17 cellular contexts compared by ENCODE assay signal in the genomic region with DNA sequence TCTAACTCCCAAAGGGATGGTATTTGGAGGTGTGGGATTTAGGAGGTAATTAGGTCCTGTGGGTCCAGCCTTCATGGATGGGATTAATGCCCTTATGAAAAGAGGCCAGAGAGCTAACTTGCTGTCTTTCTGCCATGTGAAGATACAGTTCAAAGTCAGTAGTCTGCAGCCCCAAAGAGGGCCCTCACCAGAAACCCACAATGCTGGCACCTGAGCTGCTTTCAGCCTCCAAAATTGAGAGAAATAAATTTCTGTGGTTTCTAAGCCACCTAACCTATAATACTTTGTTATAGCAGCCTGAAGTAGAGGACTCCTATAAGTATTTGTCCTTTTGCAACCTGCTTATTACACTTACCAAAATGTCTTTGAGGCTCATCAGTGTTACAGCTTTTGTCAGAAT. TPM values are rescaled to one million over a fixed set of nuclear protein-coding genes. Genes with fewer than 3 reads are reported as not detected.
A peak's percentile ranks its signal among the peaks of the same experiment; 100 is the strongest.
DNase-seq lines count a peak whose midpoint lies in the region; ATAC-seq and TF ChIP-seq lines count a peak whose summit lies in the region.
"Had no signal": no experiment of that assay in that cellular context is flagged by ENCODE, and none has a peak within 500 bp of the region (broad histone marks: within the 10 kb centered on the region; RNA-seq: fewer than 3 reads in every experiment).

No MANE protein-coding gene starts in this region.

- peak overlapping the region; percentile 39 for H3K27ac ChIP-seq in CD4-positive, alpha-beta memory T cell (ENCODE audit: low read depth, low read length)
- H3K27ac ChIP-seq: brain microvascular endothelial cell, colonic mucosa, prostate gland had no signal

- H3K4me3 ChIP-seq in CD4-positive, alpha-beta memory T cell (ENCODE audit: low read length in 2 of 2) = no peak overlapping the region
- H3K4me3 ChIP-seq: colonic mucosa, prostate gland had no signal

- POLR2A ChIA-PET in activated CD4-positive, alpha-beta T cell treated with anti-CD3 and anti-CD28 coated beads for 36 hours (lab: Charles Lee) = interaction anchor here (1.3 kb wide), 1 partner anchor 14 kb away, joined by 5 read pairs; no protein-coding TSS in a partner anchor
- POLR2A ChIA-PET in CD4-positive, alpha-beta memory T cell (lab: Charles Lee; ENCODE audit: partially characterized antibody) = interaction anchor here (0.8 to 13.9 kb wide), 8 partner anchors 9 to 40 kb away, joined by 3 to 666 read pairs (median 3); partner anchors contain the start of genes ATM and NPAT
- POLR2A ChIA-PET in activated B cell treated with CpG ODN at 0.5 μM for 24 hours (lab: Charles Lee) = interaction anchor here (1.6 to 7.5 kb wide), 2 partner anchors 14 to 20 kb away, joined by 6 to 210 read pairs; partner anchors contain the start of genes ATM and NPAT
- POLR2A ChIA-PET in naive thymus-derived CD8-positive, alpha-beta T cell (lab: Charles Lee) = interaction anchor here (0.7 to 14.0 kb wide), 6 partner anchors 12 to 51 kb away, joined by 3 to 705 read pairs (median 3); partner anchors contain the start of genes ATM and NPAT

- H3K4me1 Mint-ChIP-seq in activated CD4-positive, alpha-beta T cell treated with anti-CD3 and anti-CD28 coated beads for 36 hours = peaks cover 77% of the 10 kb centered on the region
- peaks cover 59 to 90% (median 72%) of the 10 kb centered on the region in 4 donors for H3K4me1 Mint-ChIP-seq in CD4-positive, alpha-beta memory T cell
- H3K4me1 Mint-ChIP-seq in activated B cell treated with CpG ODN at 0.5 μM for 24 hours (peaks cover 56% of the 10 kb centered on the region), HFFc6 (ENCODE audit: low read depth) (peaks cover 22% of the 10 kb centered on the region)
- H3K4me1 Mint-ChIP-seq in naive thymus-derived CD8-positive, alpha-beta T cell = peaks cover 28 to 87% (median 73%) of the 10 kb centered on the region in 4 donors
- H3K4me1 Mint-ChIP-seq: neural crest cell had no signal

- peaks cover 6% of the 10 kb centered on the region for H3K36me3 ChIP-seq in CD4-positive, alpha-beta memory T cell (ENCODE audit: insufficient read depth, low read length)
- H3K36me3 ChIP-seq: colonic mucosa, prostate gland had no signal

- no peak overlapping the region for H3K4me3 Mint-ChIP-seq in activated CD4-positive, alpha-beta T cell treated with anti-CD3 and anti-CD28 coated beads for 36 hours
- peak overlapping the region; percentile 41 to 79 (median 66) for H3K4me3 Mint-ChIP-seq in CD4-positive, alpha-beta memory T cell
- H3K4me3 Mint-ChIP-seq in activated B cell treated with CpG ODN at 0.5 μM for 24 hours (no peak overlapping the region), HFFc6 (no peak overlapping the region)
- peak overlapping the region; percentile 46 to 82 (median 70) for H3K4me3 Mint-ChIP-seq in naive thymus-derived CD8-positive, alpha-beta T cell
- H3K4me3 Mint-ChIP-seq: neural crest cell had no signal

- intact Hi-C loops in activated CD4-positive, alpha-beta T cell treated with anti-CD3 and anti-CD28 coated beads for 36 hours (cut with DNase I, micrococcal nuclease) = no loop called here
- intact Hi-C loops in CD4-positive, alpha-beta memory T cell (cut with micrococcal nuclease) = loop anchor here (1.0 kb wide), 1 partner anchor 8 kb away; no protein-coding TSS in a partner anchor
- intact Hi-C loops in activated B cell treated with CpG ODN at 0.5 μM for 24 hours (cut with micrococcal nuclease) = loop anchor here (5.0 kb wide), 1 partner anchor 228 kb away; the partner anchor contains the start of gene C11orf65

- peaks cover 97% of the 10 kb centered on the region for H3K4me1 ChIP-seq in CD4-positive, alpha-beta memory T cell (ENCODE audit: insufficient read depth, low read length)
- H3K4me1 ChIP-seq: colonic mucosa, prostate gland had no signal

- ATAC-seq in activated CD4-positive, alpha-beta T cell treated with anti-CD3 and anti-CD28 coated beads for 36 hours = no peak
- no peak for ATAC-seq in activated B cell treated with CpG ODN at 0.5 μM for 24 hours (ENCODE audit: low read depth)
- ATAC-seq in naive thymus-derived CD8-positive, alpha-beta T cell = peak; percentile 39 to 45

- peaks cover 2% of the 10 kb centered on the region for H3K9me3 Mint-ChIP-seq in activated CD4-positive, alpha-beta T cell treated with anti-CD3 and anti-CD28 coated beads for 36 hours (ENCODE audit: low read depth)
- H3K9me3 Mint-ChIP-seq in CD4-positive, alpha-beta memory T cell = no peaks in the 10 kb centered on the region
- H3K9me3 Mint-ChIP-seq in activated B cell treated with CpG ODN at 0.5 μM for 24 hours (no peaks in the 10 kb centered on the region), HFFc6 (no peaks in the 10 kb centered on the region)
- H3K9me3 Mint-ChIP-seq in naive thymus-derived CD8-positive, alpha-beta T cell = peaks cover 0 to 1% (median 0%) of the 10 kb centered on the region in 9 donors
- H3K9me3 Mint-ChIP-seq: neural crest cell had no signal

- H3K27ac Mint-ChIP-seq in activated CD4-positive, alpha-beta T cell treated with anti-CD3 and anti-CD28 coated beads for 36 hours = peak overlapping the region; percentile 66
- peak overlapping the region; percentile 39 to 94 (median 89) for H3K27ac Mint-ChIP-seq in CD4-positive, alpha-beta memory T cell
- peak overlapping the region; percentile 63 for H3K27ac Mint-ChIP-seq in activated B cell treated with CpG ODN at 0.5 μM for 24 hours
- peak overlapping the region in 9 of 10 donors; percentile 55 to 96 (median 90) for H3K27ac Mint-ChIP-seq in naive thymus-derived CD8-positive, alpha-beta T cell
- H3K27ac Mint-ChIP-seq in HFFc6 = no peak overlapping the region

- peaks cover 35% of the 10 kb centered on the region for H3K36me3 Mint-ChIP-seq in activated CD4-positive, alpha-beta T cell treated with anti-CD3 and anti-CD28 coated beads for 36 hours (ENCODE audit: low read depth)
- H3K36me3 Mint-ChIP-seq in CD4-positive, alpha-beta memory T cell = peaks cover 37 to 45% of the 10 kb centered on the region in 2 donors
- peaks cover 49% of the 10 kb centered on the region for H3K36me3 Mint-ChIP-seq in activated B cell treated with CpG ODN at 0.5 μM for 24 hours (ENCODE audit: low read depth)
- peaks cover 4 to 62% (median 34%) of the 10 kb centered on the region in 3 donors for H3K36me3 Mint-ChIP-seq in naive thymus-derived CD8-positive, alpha-beta T cell
- H3K36me3 Mint-ChIP-seq in HFFc6 (ENCODE audit: low read depth) = peaks cover 23% of the 10 kb centered on the region

- no peak for DNase-seq in activated CD4-positive, alpha-beta T cell treated with anti-CD3 and anti-CD28 coated beads for 36 hours
- no peak for DNase-seq in activated CD4-positive, alpha-beta T cell treated with anti-CD3 and anti-CD28 coated beads for 48 hours
- DNase-seq in CD4-positive, alpha-beta memory T cell = peak; percentile 42 to 49 (median 46)
- DNase-seq in activated B cell treated with CpG ODN at 0.5 μM for 24 hours (no peak), HFFc6 (no peak), foreskin melanocyte (no peak)
- peak in 8 of 10 donors; percentile 28 to 71 (median 50) for DNase-seq in naive thymus-derived CD8-positive, alpha-beta T cell
- no peak for DNase-seq in stimulated activated CD4-positive, alpha-beta T cell treated with anti-CD3 and anti-CD28 coated beads, Interleukin-4, amount 100 ng/mL, for 1 hour
- DNase-seq: brain microvascular endothelial cell, colonic mucosa, head of caudate nucleus, NCI-H1105, NCI-H2081, NCI-H446 treated with DMSO at 0.1 percent for 48 hours, T1000 had no signal

- H3K27me3 Mint-ChIP-seq in activated CD4-positive, alpha-beta T cell treated with anti-CD3 and anti-CD28 coated beads for 36 hours = no peaks in the 10 kb centered on the region
- H3K27me3 Mint-ChIP-seq in CD4-positive, alpha-beta memory T cell = no peaks in the 10 kb centered on the region
- H3K27me3 Mint-ChIP-seq in activated B cell treated with CpG ODN at 0.5 μM for 24 hours (no peaks in the 10 kb centered on the region), HFFc6 (ENCODE audit: insufficient read depth) (peaks cover 3% of the 10 kb centered on the region; the same call in 1 of the 2 replicates)
- H3K27me3 Mint-ChIP-seq in naive thymus-derived CD8-positive, alpha-beta T cell = no peaks in the 10 kb centered on the region

- CTCF ChIA-PET in activated CD4-positive, alpha-beta T cell treated with anti-CD3 and anti-CD28 coated beads for 36 hours (lab: Charles Lee) = interaction anchor here (4.3 to 7.5 kb wide), 2 partner anchors 9 to 16 kb away, joined by 25 to 91 read pairs; partner anchors contain the start of genes ATM and NPAT
- CTCF ChIA-PET in CD4-positive, alpha-beta memory T cell (lab: Charles Lee; ENCODE audit: partially characterized antibody) = interaction anchor here (0.5 to 8.5 kb wide), 5 partner anchors 8 to 79 kb away, joined by 3 to 132 read pairs (median 8); partner anchors contain the start of genes ATM and NPAT
- CTCF ChIA-PET in activated B cell treated with CpG ODN at 0.5 μM for 24 hours (lab: Charles Lee) = interaction anchor here (5.5 kb wide), 1 partner anchor 16 kb away, joined by 34 read pairs; the partner anchor contains the start of genes ATM and NPAT

- TF ChIP-seq CTCF in activated B cell treated with CpG ODN at 0.5 μM for 24 hours (IDR thresholded peaks at IDR 0.05) (no peak), HFFc6 (IDR thresholded peaks at IDR 0.05) (no peak)

- H3K9me3 ChIP-seq in CD4-positive, alpha-beta memory T cell (ENCODE audit: control insufficient read depth in 1 of 2, low read length in 2 of 2) = no peaks in the 10 kb centered on the region
- H3K9me3 ChIP-seq: colonic mucosa, prostate gland had no signal

- no peaks in the 10 kb centered on the region for H3K27me3 ChIP-seq in CD4-positive, alpha-beta memory T cell (ENCODE audit: insufficient read depth, low read length)
- H3K27me3 ChIP-seq: brain microvascular endothelial cell, colonic mucosa had no signal

RNA-seq across cellular contexts. Expression of gene ATM, which starts 16.2 kb away (rescaled TPM):
- total RNA-seq in activated CD4-positive, alpha-beta T cell treated with anti-CD3 and anti-CD28 coated beads for 36 hours = 10 to 100 TPM; 32.8 to 36.1 TPM
- total RNA-seq in CD4-positive, alpha-beta memory T cell = 100 to 1,000 TPM; 525 to 555 TPM
- 10 to 100 TPM; 48.6 to 59.0 TPM for polyA plus RNA-seq in CD4-positive, alpha-beta memory T cell
- total RNA-seq in activated B cell treated with CpG ODN at 0.5 μM for 24 hours = 164 and 184 TPM in 2 replicates
- total RNA-seq in naive thymus-derived CD8-positive, alpha-beta T cell = 100 to 1,000 TPM; 792 to 837 TPM
- polyA plus RNA-seq in naive thymus-derived CD8-positive, alpha-beta T cell = 100 to 1,000 TPM; 105 to 164 (median 121) TPM
- 10 to 100 TPM; 42.0 to 50.5 (median 47.3) TPM for total RNA-seq in HFFc6 (2021; fragmentation: NEBNext Ultra II Directional; extraction: Animal tissue kit (Norgen Biotek cat#: 25700))

RNA-seq across cellular contexts. Expression of gene NPAT, which starts 16.6 kb away (rescaled TPM):
- total RNA-seq in activated CD4-positive, alpha-beta T cell treated with anti-CD3 and anti-CD28 coated beads for 36 hours = 10 to 100 TPM; 28.4 to 45.2 TPM
- total RNA-seq in CD4-positive, alpha-beta memory T cell = 10 to 100 TPM; 67.6 to 71.3 TPM
- 10 to 100 TPM; 24.8 to 34.0 TPM for polyA plus RNA-seq in CD4-positive, alpha-beta memory T cell
- total RNA-seq in activated B cell treated with CpG ODN at 0.5 μM for 24 hours = 34.4 and 38.1 TPM in 2 replicates
- 10 to 100 TPM; 73.9 to 75.8 TPM for total RNA-seq in naive thymus-derived CD8-positive, alpha-beta T cell
- 10 to 100 TPM; 34.9 to 52.8 (median 47.0) TPM for polyA plus RNA-seq in naive thymus-derived CD8-positive, alpha-beta T cell
- 10 to 100 TPM in 5 of 6 experiments, 1 to 10 TPM in 1; 9.3 to 12.4 (median 10.6) TPM for total RNA-seq in HFFc6 (2021; fragmentation: NEBNext Ultra II Directional; extraction: Animal tissue kit (Norgen Biotek cat#: 25700))

Comparison
In these comparisons a context has a peak if more than half of its experiments do, and no peak if none do; other contexts are left out.
1. ATAC-seq: peak in naive thymus-derived CD8-positive, alpha-beta T cell (2 of 2); none in activated CD4-positive, alpha-beta T cell treated with anti-CD3 and anti-CD28 coated beads for 36 hours (single experiment) and activated B cell treated with CpG ODN at 0.5 μM for 24 hours (single experiment).
2. DNase-seq: peak in CD4-positive, alpha-beta memory T cell (5 of 5) and naive thymus-derived CD8-positive, alpha-beta T cell (8 of 10); none in activated CD4-positive, alpha-beta T cell treated with anti-CD3 and anti-CD28 coated beads for 36 hours (single experiment), activated CD4-positive, alpha-beta T cell treated with anti-CD3 and anti-CD28 coated beads for 48 hours (single experiment), activated B cell treated with CpG ODN at 0.5 μM for 24 hours (single experiment), stimulated activated CD4-positive, alpha-beta T cell treated with anti-CD3 and anti-CD28 coated beads, Interleukin-4, amount 100 ng/mL, for 1 hour (single experiment), HFFc6 (single experiment) and foreskin melanocyte (single experiment).
3. H3K4me3 Mint-ChIP-seq: peak in CD4-positive, alpha-beta memory T cell (8 of 8) and naive thymus-derived CD8-positive, alpha-beta T cell (10 of 10); none in activated CD4-positive, alpha-beta T cell treated with anti-CD3 and anti-CD28 coated beads for 36 hours (single experiment), activated B cell treated with CpG ODN at 0.5 μM for 24 hours (single experiment) and HFFc6 (single experiment).
4. intact Hi-C loops: an anchor here in CD4-positive, alpha-beta memory T cell (1.0 kb wide) and activated B cell treated with CpG ODN at 0.5 μM for 24 hours (5.0 kb wide); none called in activated CD4-positive, alpha-beta T cell treated with anti-CD3 and anti-CD28 coated beads for 36 hours.